ENCODE assay signal across 8 cellular contexts in genomic region chr7:87876040-87876758, GRCh38. TPM values are rescaled to one million over a fixed set of nuclear protein-coding genes. Genes with fewer than 3 reads are reported as not detected.
DNase-seq lines count a peak whose midpoint lies in the region; ATAC-seq and TF ChIP-seq lines count a peak whose summit lies in the region.

Gene DBF4 (plus strand): TSS chr7:87876493. CDS start chr7:87876733, 240 bp downstream.
Gene SLC25A40 (minus strand): TSS chr7:87876360. CDS start chr7:87858727, 17,633 bp downstream.

- H3K9me3 ChIP-seq in left ventricle myocardium inferior (replicated peaks) (peaks cover 19% of the 10 kb centered on the region), upper lobe of right lung (no peaks in the 10 kb centered on the region)

- peaks cover 4% of the 10 kb centered on the region for H3K36me3 ChIP-seq in left ventricle myocardium inferior
- H3K36me3 ChIP-seq in upper lobe of right lung = no peaks in the 10 kb centered on the region

- intact Hi-C loops in left ventricle myocardium inferior (cut with micrococcal nuclease) = no loop called here
- intact Hi-C loops in upper lobe of right lung (cut with DNase I) = no loop called here

- ATAC-seq in GM18499 (IDR thresholded peaks at IDR 0.05; ENCODE audit: insufficient read depth, unreplicated experiment) (peak; percentile 73), HG02938 (IDR thresholded peaks at IDR 0.05; ENCODE audit: unreplicated experiment) (peak; percentile 85), upper lobe of right lung (peak; percentile 99)

- H3K27ac Mint-ChIP-seq in T-helper 1 cell treated with Interleukin-12 subunit alpha and Interleukin-12 subunit beta and Interleukin-4 antibody, amounts not matched to agents 30 μg/mL and 1 μg/mL, for 36 hours = peak within 1 kb of the TSS; percentile 96
- H3K27ac Mint-ChIP-seq in progenitor cell of endocrine pancreas = peak within 1 kb of the TSS; percentile 97

- H3K4me3 Mint-ChIP-seq in T-helper 1 cell treated with Interleukin-12 subunit alpha and Interleukin-12 subunit beta and Interleukin-4 antibody, amounts not matched to agents 30 μg/mL and 1 μg/mL, for 36 hours = peak within 1 kb of the TSS; percentile 93
- H3K4me3 Mint-ChIP-seq in progenitor cell of endocrine pancreas (ENCODE audit: low read depth) = peak within 1 kb of the TSS; percentile 98

- H3K4me1 ChIP-seq in left ventricle myocardium inferior (peaks cover 35% of the 10 kb centered on the region), upper lobe of right lung (peaks cover 27% of the 10 kb centered on the region)

- H3K36me3 Mint-ChIP-seq in T-helper 1 cell treated with Interleukin-12 subunit alpha and Interleukin-12 subunit beta and Interleukin-4 antibody, amounts not matched to agents 30 μg/mL and 1 μg/mL, for 36 hours (ENCODE audit: low read depth) = peaks cover 30% of the 10 kb centered on the region
- peaks cover 27% of the 10 kb centered on the region for H3K36me3 Mint-ChIP-seq in progenitor cell of endocrine pancreas (ENCODE audit: insufficient read depth)

- DNase-seq in NCI-H1694 treated with DMSO at 0.1 percent for 48 hours (lab: John Stamatoyannopoulos, UW) = peak; percentile 90
- DNase-seq in amygdala (lab: John Stamatoyannopoulos, UW) = peak; percentile 51 to 94 (median 82)
- DNase-seq in left ventricle myocardium inferior = peak; percentile 97
- DNase-seq in progenitor cell of endocrine pancreas (ENCODE audit: low spot score, unreplicated experiment) = peak; percentile 88
- peak; percentile 99 for DNase-seq in upper lobe of right lung

- H3K27ac ChIP-seq in left ventricle myocardium inferior (replicated peaks) = peak within 1 kb of the TSS; percentile 90
- peak within 1 kb of the TSS; percentile 91 for H3K27ac ChIP-seq in upper lobe of right lung

- H3K4me3 ChIP-seq in left ventricle myocardium inferior = peak within 1 kb of the TSS; percentile 88
- peak within 1 kb of the TSS; percentile 74 for H3K4me3 ChIP-seq in upper lobe of right lung

- H3K27me3 Mint-ChIP-seq in T-helper 1 cell treated with Interleukin-12 subunit alpha and Interleukin-12 subunit beta and Interleukin-4 antibody, amounts not matched to agents 30 μg/mL and 1 μg/mL, for 36 hours (ENCODE audit: low read depth) = no peaks in the 10 kb centered on the region
- no peaks in the 10 kb centered on the region for H3K27me3 Mint-ChIP-seq in progenitor cell of endocrine pancreas

- H3K27me3 ChIP-seq in left ventricle myocardium inferior (ENCODE audit: low read depth) (no peaks in the 10 kb centered on the region), upper lobe of right lung (no peaks in the 10 kb centered on the region)

- TF ChIP-seq CTCF in left ventricle myocardium inferior (IDR thresholded peaks at IDR 0.05; ENCODE audit: borderline replicate concordance) (peak; percentile 4), progenitor cell of endocrine pancreas (IDR thresholded peaks at IDR 0.05; ENCODE audit: unreplicated experiment) (peak; percentile 1), upper lobe of right lung (IDR thresholded peaks at IDR 0.05) (no peak)

- peaks cover 41% of the 10 kb centered on the region for H3K4me1 Mint-ChIP-seq in T-helper 1 cell treated with Interleukin-12 subunit alpha and Interleukin-12 subunit beta and Interleukin-4 antibody, amounts not matched to agents 30 μg/mL and 1 μg/mL, for 36 hours (ENCODE audit: low read depth)
- peaks cover 22% of the 10 kb centered on the region for H3K4me1 Mint-ChIP-seq in progenitor cell of endocrine pancreas (ENCODE audit: low read depth)

- H3K9me3 Mint-ChIP-seq in T-helper 1 cell treated with Interleukin-12 subunit alpha and Interleukin-12 subunit beta and Interleukin-4 antibody, amounts not matched to agents 30 μg/mL and 1 μg/mL, for 36 hours = peaks cover 17% of the 10 kb centered on the region
- H3K9me3 Mint-ChIP-seq in progenitor cell of endocrine pancreas (ENCODE audit: low read depth) = peaks cover 13% of the 10 kb centered on the region

RNA-seq across cellular contexts. Expression of gene DBF4, which starts in this region (rescaled TPM):
- total RNA-seq in left ventricle myocardium inferior (1.3 TPM), progenitor cell of endocrine pancreas (24.9 and 27.7 TPM in 2 replicates), upper lobe of right lung (6.6 TPM)

RNA-seq across cellular contexts. Expression of gene SLC25A40, which starts in this region (rescaled TPM):
- total RNA-seq in left ventricle myocardium inferior (27.0 TPM), progenitor cell of endocrine pancreas (26.8 and 28.5 TPM in 2 replicates), upper lobe of right lung (32.2 TPM)

Comparison
In these comparisons a context has a peak if more than half of its experiments do, and no peak if none do; other contexts are left out.
1. Peak in every context shown above with its lines: DNase-seq, ATAC-seq, H3K4me3 ChIP-seq and H3K27ac ChIP-seq.